ENCODE assay signal across 1 cellular context in the genomic region with DNA sequence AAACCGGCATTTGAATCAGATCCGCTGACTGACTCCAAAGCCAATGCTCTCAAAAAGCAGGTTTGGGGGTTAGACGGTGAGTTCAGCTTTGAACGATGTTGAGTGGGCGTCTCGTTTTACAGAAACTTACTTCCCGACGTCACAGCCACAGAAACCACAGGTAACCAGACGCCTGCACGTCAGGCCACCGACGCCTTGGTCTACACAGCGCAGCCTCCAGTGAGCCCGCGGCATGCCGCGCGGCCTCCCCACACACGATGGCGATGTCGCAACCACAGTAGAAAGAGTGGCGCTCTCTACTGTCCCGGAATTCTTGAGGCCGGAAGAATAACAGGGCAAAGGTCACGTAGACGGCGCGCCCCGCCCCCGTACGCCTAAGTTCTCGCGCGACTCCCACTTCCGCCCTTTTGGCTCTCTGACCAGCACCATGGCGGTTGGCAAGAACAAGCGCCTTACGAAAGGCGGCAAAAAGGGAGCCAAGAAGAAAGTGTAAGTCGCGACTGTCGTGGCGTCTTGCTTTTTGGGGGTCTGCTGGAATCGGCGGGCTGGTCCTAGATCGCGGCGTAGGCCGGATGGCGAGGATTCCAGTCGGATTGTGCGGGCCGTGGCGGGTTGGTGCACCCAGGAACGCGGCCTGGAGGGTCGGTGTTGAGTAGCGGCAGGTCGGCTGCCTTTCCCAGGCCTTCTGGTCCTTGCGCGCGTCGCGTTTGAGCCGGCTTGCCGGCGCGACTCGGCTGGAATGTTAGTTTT.
A peak's percentile ranks its signal among the peaks of the same experiment; 100 is the strongest.
TF ChIP-seq lines count a peak whose summit lies in the region.

RPS3A (plus strand) TSS at position 403 of the 750 bp plus-strand sequence; CDS start at position 428, 25 bp downstream.

TF ChIP-seq in K562, 482 proteins besides CTCF, POLR2A, EP300 and RAD21 (continued from another document and continues in another):
- no peak for TF ChIP-seq NELFE (IDR thresholded peaks at IDR 0.05; ENCODE audit: insufficient read depth, insufficient read length)
- TF ChIP-seq, protein P1, sequence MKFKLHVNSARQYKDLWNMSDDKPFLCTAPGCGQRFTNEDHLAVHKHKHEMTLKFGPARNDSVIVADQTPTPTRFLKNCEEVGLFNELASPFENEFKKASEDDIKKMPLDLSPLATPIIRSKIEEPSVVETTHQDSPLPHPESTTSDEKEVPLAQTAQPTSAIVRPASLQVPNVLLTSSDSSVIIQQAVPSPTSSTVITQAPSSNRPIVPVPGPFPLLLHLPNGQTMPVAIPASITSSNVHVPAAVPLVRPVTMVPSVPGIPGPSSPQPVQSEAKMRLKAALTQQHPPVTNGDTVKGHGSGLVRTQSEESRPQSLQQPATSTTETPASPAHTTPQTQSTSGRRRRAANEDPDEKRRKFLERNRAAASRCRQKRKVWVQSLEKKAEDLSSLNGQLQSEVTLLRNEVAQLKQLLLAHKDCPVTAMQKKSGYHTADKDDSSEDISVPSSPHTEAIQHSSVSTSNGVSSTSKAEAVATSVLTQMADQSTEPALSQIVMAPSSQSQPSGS (CRISPR knock-in tag; IDR thresholded peaks at IDR 0.05), result no peak
- TF ChIP-seq, protein P2, sequence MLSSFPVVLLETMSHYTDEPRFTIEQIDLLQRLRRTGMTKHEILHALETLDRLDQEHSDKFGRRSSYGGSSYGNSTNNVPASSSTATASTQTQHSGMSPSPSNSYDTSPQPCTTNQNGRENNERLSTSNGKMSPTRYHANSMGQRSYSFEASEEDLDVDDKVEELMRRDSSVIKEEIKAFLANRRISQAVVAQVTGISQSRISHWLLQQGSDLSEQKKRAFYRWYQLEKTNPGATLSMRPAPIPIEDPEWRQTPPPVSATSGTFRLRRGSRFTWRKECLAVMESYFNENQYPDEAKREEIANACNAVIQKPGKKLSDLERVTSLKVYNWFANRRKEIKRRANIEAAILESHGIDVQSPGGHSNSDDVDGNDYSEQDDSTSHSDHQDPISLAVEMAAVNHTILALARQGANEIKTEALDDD (IDR thresholded peaks at IDR 0.05), result peak; percentile 25; the same call in 1 of the 2 replicates
- no peak for TF ChIP-seq TAF15 (IDR thresholded peaks at IDR 0.05; ENCODE audit: low read depth, low read length)
- no peak for TF ChIP-seq SAFB (IDR thresholded peaks at IDR 0.05; ENCODE audit: borderline replicate concordance, low read depth, low read length)
- TF ChIP-seq ETV5 (CRISPR knock-in tag; IDR thresholded peaks at IDR 0.05; ENCODE audit: low read depth), result peak; percentile 99
- TF ChIP-seq, protein P3, sequence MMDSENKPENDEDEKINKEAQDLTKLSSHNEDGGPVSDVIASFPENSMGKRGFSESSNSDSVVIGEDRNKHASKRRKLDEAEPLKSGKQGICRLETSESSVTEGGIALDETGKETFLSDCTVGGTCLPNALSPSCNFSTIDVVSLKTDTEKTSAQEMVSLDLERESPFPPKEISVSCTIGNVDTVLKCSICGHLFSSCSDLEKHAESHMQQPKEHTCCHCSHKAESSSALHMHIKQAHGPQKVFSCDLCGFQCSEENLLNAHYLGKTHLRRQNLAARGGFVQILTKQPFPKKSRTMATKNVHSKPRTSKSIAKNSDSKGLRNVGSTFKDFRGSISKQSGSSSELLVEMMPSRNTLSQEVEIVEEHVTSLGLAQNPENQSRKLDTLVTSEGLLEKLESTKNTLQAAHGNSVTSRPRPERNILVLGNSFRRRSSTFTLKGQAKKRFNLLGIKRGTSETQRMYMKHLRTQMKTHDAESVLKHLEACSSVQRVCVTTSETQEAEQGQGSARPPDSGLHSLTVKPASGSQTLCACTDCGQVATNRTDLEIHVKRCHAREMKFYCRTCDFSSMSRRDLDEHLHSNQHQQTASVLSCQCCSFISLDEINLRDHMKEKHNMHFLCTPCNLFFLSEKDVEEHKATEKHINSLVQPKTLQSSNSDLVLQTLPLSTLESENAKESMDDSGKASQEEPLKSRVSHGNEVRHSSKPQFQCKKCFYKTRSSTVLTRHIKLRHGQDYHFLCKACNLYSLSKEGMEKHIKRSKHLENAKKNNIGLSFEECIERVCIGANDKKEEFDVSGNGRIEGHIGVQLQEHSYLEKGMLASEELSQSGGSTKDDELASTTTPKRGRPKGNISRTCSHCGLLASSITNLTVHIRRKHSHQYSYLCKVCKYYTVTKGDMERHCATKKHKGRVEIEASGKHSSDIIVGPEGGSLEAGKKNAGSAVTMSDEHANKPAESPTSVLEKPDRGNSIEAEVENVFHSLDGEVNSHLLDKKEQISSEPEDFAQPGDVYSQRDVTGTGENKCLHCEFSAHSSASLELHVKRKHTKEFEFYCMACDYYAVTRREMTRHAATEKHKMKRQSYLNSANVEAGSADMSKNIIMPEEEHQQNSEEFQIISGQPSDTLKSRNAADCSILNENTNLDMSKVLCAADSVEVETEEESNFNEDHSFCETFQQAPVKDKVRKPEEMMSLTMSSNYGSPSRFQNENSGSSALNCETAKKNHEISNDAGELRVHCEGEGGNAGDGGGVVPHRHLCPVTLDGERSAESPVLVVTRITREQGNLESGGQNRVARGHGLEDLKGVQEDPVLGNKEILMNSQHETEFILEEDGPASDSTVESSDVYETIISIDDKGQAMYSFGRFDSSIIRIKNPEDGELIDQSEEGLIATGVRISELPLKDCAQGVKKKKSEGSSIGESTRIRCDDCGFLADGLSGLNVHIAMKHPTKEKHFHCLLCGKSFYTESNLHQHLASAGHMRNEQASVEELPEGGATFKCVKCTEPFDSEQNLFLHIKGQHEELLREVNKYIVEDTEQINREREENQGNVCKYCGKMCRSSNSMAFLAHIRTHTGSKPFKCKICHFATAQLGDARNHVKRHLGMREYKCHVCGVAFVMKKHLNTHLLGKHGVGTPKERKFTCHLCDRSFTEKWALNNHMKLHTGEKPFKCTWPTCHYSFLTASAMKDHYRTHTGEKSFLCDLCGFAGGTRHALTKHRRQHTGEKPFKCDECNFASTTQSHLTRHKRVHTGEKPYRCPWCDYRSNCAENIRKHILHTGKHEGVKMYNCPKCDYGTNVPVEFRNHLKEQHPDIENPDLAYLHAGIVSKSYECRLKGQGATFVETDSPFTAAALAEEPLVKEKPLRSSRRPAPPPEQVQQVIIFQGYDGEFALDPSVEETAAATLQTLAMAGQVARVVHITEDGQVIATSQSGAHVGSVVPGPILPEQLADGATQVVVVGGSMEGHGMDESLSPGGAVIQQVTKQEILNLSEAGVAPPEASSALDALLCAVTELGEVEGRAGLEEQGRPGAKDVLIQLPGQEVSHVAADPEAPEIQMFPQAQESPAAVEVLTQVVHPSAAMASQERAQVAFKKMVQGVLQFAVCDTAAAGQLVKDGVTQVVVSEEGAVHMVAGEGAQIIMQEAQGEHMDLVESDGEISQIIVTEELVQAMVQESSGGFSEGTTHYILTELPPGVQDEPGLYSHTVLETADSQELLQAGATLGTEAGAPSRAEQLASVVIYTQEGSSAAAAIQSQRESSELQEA (IDR thresholded peaks at IDR 0.05; ENCODE audit: low read depth), result no peak
- TF ChIP-seq SREBF2 (CRISPR knock-in tag; IDR thresholded peaks at IDR 0.05), result no peak
- TF ChIP-seq PTRF (tag; IDR thresholded peaks at IDR 0.05), result no peak
- TF ChIP-seq ZNF830 (CRISPR knock-in tag; IDR thresholded peaks at IDR 0.05), result no peak
- TF ChIP-seq, protein P4, sequence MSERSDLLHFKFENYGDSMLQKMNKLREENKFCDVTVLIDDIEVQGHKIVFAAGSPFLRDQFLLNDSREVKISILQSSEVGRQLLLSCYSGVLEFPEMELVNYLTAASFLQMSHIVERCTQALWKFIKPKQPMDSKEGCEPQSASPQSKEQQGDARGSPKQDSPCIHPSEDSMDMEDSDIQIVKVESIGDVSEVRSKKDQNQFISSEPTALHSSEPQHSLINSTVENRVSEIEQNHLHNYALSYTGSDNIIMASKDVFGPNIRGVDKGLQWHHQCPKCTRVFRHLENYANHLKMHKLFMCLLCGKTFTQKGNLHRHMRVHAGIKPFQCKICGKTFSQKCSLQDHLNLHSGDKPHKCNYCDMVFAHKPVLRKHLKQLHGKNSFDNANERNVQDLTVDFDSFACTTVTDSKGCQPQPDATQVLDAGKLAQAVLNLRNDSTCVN (CRISPR knock-in tag; IDR thresholded peaks at IDR 0.05), result no peak
- TF ChIP-seq, protein P5, sequence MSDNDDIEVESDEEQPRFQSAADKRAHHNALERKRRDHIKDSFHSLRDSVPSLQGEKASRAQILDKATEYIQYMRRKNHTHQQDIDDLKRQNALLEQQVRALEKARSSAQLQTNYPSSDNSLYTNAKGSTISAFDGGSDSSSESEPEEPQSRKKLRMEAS (CRISPR knock-in tag; IDR thresholded peaks at IDR 0.05), result peak; percentile 92
- TF ChIP-seq MIER1 (IDR thresholded peaks at IDR 0.05; ENCODE audit: low read depth), result no peak
- no peak for TF ChIP-seq CBFA2T2 (conservative IDR thresholded peaks at IDR 0.05)
- TF ChIP-seq RBM25 (IDR thresholded peaks at IDR 0.05; ENCODE audit: low read depth, low read length, severe bottlenecking), result peak; percentile 18
- TF ChIP-seq HINFP (tag; conservative IDR thresholded peaks at IDR 0.05; ENCODE audit: low read depth), result no peak
- TF ChIP-seq SETDB1 (IDR thresholded peaks at IDR 0.05; ENCODE audit: low read length), result peak; percentile 53
- TF ChIP-seq, protein P6, sequence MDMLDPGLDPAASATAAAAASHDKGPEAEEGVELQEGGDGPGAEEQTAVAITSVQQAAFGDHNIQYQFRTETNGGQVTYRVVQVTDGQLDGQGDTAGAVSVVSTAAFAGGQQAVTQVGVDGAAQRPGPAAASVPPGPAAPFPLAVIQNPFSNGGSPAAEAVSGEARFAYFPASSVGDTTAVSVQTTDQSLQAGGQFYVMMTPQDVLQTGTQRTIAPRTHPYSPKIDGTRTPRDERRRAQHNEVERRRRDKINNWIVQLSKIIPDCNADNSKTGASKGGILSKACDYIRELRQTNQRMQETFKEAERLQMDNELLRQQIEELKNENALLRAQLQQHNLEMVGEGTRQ (CRISPR knock-in tag; IDR thresholded peaks at IDR 0.05), result no peak
- peak; percentile 98 for TF ChIP-seq GMEB1 (CRISPR knock-in tag; IDR thresholded peaks at IDR 0.05)
- TF ChIP-seq COPS2 (conservative IDR thresholded peaks at IDR 0.05), result no peak
- no peak for TF ChIP-seq ZNF121 (CRISPR knock-in tag; conservative IDR thresholded peaks at IDR 0.05)
- TF ChIP-seq ZNF324 (CRISPR knock-in tag; IDR thresholded peaks at IDR 0.05), result no peak
- no peak for TF ChIP-seq ATF4 (CRISPR knock-in tag; IDR thresholded peaks at IDR 0.05)
- TF ChIP-seq PCBP1 (IDR thresholded peaks at IDR 0.05; ENCODE audit: low read depth, low read length, poor library complexity, severe bottlenecking), result peak; percentile 77
- TF ChIP-seq, protein P7, sequence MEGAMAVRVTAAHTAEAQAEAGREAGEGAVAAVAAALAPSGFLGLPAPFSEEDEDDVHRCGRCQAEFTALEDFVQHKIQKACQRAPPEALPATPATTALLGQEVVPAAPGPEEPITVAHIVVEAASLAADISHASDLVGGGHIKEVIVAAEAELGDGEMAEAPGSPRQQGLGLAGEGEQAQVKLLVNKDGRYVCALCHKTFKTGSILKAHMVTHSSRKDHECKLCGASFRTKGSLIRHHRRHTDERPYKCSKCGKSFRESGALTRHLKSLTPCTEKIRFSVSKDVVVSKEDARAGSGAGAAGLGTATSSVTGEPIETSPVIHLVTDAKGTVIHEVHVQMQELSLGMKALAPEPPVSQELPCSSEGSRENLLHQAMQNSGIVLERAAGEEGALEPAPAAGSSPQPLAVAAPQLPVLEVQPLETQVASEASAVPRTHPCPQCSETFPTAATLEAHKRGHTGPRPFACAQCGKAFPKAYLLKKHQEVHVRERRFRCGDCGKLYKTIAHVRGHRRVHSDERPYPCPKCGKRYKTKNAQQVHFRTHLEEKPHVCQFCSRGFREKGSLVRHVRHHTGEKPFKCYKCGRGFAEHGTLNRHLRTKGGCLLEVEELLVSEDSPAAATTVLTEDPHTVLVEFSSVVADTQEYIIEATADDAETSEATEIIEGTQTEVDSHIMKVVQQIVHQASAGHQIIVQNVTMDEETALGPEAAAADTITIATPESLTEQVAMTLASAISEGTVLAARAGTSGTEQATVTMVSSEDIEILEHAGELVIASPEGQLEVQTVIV (CRISPR knock-in tag; IDR thresholded peaks at IDR 0.05; ENCODE audit: borderline replicate concordance), result no peak
- no peak for TF ChIP-seq ZNF133 (CRISPR knock-in tag; IDR thresholded peaks at IDR 0.05)
- no peak for TF ChIP-seq MAFK (IDR thresholded peaks at IDR 0.05; ENCODE audit: low read length)
- 0 out of 2 replicates have a peak, but pooled peaks have one; percentile 42 for TF ChIP-seq ZNF175 (CRISPR knock-in tag; IDR thresholded peaks at IDR 0.05; ENCODE audit: low read depth)
- TF ChIP-seq, protein P8, sequence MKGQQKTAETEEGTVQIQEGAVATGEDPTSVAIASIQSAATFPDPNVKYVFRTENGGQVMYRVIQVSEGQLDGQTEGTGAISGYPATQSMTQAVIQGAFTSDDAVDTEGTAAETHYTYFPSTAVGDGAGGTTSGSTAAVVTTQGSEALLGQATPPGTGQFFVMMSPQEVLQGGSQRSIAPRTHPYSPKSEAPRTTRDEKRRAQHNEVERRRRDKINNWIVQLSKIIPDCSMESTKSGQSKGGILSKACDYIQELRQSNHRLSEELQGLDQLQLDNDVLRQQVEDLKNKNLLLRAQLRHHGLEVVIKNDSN (CRISPR knock-in tag; IDR thresholded peaks at IDR 0.05), result peak; percentile 11; the same call in 1 of the 2 replicates
